Comparison of ENCODE assay signal across 3 cellular contexts in the genomic region with DNA sequence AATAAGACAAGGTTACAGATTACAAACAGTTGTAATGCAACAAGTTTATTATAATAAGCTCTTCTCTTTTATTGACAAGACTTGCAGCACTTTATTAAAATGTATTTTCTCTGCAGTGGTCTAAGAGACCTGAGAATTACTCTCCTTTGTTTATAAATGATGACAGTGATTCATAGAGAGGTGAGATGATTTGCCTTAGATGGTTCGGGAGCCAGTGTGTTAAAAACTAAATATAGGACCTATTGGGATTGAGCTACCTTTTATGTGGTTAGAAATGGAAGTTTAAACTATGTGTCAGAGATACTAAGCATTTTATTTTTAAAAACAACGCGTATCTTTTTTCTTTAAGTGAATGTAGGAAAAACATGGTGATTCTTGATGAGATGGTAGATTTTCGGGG.
A peak's percentile ranks its signal among the peaks of the same experiment; 100 is the strongest.
TF ChIP-seq lines count a peak whose summit lies in the region.

No MANE protein-coding gene starts in this region.

TF ChIP-seq in HCT116, 20 proteins besides CTCF, POLR2A, EP300 and RAD21:
- no peak for TF ChIP-seq ZFX (IDR thresholded peaks at IDR 0.05)
- no peak for TF ChIP-seq YY1 (IDR thresholded peaks at IDR 0.05; ENCODE audit: extremely low read depth, insufficient replicate concordance, low read depth, low read length)
- TF ChIP-seq EGR1 (IDR thresholded peaks at IDR 0.05; ENCODE audit: low read depth), result no peak
- TF ChIP-seq JUND (IDR thresholded peaks at IDR 0.05), result peak; percentile 57
- TF ChIP-seq SP1 (IDR thresholded peaks at IDR 0.05; ENCODE audit: low read depth), result peak; percentile 28; the same call in 1 of the 2 replicates
- TF ChIP-seq CEBPB (IDR thresholded peaks at IDR 0.05; ENCODE audit: low read depth), result no peak
- peak; percentile 46; the same call in 1 of the 2 replicates for TF ChIP-seq FOSL1 (IDR thresholded peaks at IDR 0.05; ENCODE audit: low read depth)
- TF ChIP-seq SRF (IDR thresholded peaks at IDR 0.05; ENCODE audit: low read depth), result peak; percentile 62; the same call in 1 of the 2 replicates
- TF ChIP-seq EZH2phosphoT487 (IDR thresholded peaks at IDR 0.05; ENCODE audit: borderline replicate concordance), result no peak

TF ChIP-seq in GM12878, 131 proteins besides CTCF, POLR2A, EP300 and RAD21:
- TF ChIP-seq POU2F2 (IDR thresholded peaks at IDR 0.05; ENCODE audit: borderline replicate concordance, low read depth, low read length) (no peak), ETV6 (conservative IDR thresholded peaks at IDR 0.05 in 1 of 2, IDR thresholded peaks at IDR 0.05 in 1 of 2; ENCODE audit: borderline replicate concordance in 1 of 2, low read depth in 1 of 2) (no peak), DPF2 (IDR thresholded peaks at IDR 0.05) (no peak), SUZ12 (IDR thresholded peaks at IDR 0.05; ENCODE audit: unreplicated experiment) (no peak), CHD2 (IDR thresholded peaks at IDR 0.05; ENCODE audit: borderline replicate concordance, low read depth, low read length) (no peak), ZSCAN29 (IDR thresholded peaks at IDR 0.05) (no peak), BHLHE40 (IDR thresholded peaks at IDR 0.05; ENCODE audit: borderline replicate concordance in 1 of 2, low read depth in 2 of 2, low read length in 1 of 2) (no peak), PBX3 (IDR thresholded peaks at IDR 0.05; ENCODE audit: insufficient replicate concordance, low read depth, low read length) (no peak), JUND (IDR thresholded peaks at IDR 0.05; ENCODE audit: low read depth, low read length) (no peak), FOXK2 (IDR thresholded peaks at IDR 0.05) (no peak), SRF (IDR thresholded peaks at IDR 0.05; ENCODE audit: low read depth in 2 of 2, low read length in 2 of 2) (no peak), ZZZ3 (IDR thresholded peaks at IDR 0.05; ENCODE audit: control insufficient read depth, insufficient read length, low read depth) (no peak)

TF ChIP-seq in HEK293T, 16 proteins besides CTCF, POLR2A, EP300 and RAD21:
- TF ChIP-seq TARDBP (IDR thresholded peaks at IDR 0.05), result no peak
- no peak for TF ChIP-seq CTBP1 (IDR thresholded peaks at IDR 0.05; ENCODE audit: borderline replicate concordance)
- TF ChIP-seq BHLHE40 (IDR thresholded peaks at IDR 0.05; ENCODE audit: borderline replicate concordance), result no peak
- no peak for TF ChIP-seq NFRKB (IDR thresholded peaks at IDR 0.05)
- no peak for TF ChIP-seq ELF4 (IDR thresholded peaks at IDR 0.05)
- no peak for TF ChIP-seq ARNT (IDR thresholded peaks at IDR 0.05)
- TF ChIP-seq SUZ12 (IDR thresholded peaks at IDR 0.05), result no peak
- no peak for TF ChIP-seq FOXM1 (IDR thresholded peaks at IDR 0.05; ENCODE audit: borderline replicate concordance)
- TF ChIP-seq L3MBTL2 (conservative IDR thresholded peaks at IDR 0.05), result no peak
- no peak for TF ChIP-seq FOXK2 (IDR thresholded peaks at IDR 0.05)
- no peak for TF ChIP-seq LEF1 (IDR thresholded peaks at IDR 0.05; ENCODE audit: borderline replicate concordance)
- TF ChIP-seq SP1 (IDR thresholded peaks at IDR 0.05), result no peak
- no peak for TF ChIP-seq ZNF384 (IDR thresholded peaks at IDR 0.05)
- TF ChIP-seq FOXA1 (IDR thresholded peaks at IDR 0.05), result no peak
